In genomic region chr3:21920431-21920830, GRCh38 we compare ENCODE assay signal across 1 cellular context.
TF ChIP-seq lines count a peak whose summit lies in the region.

No MANE protein-coding gene starts in this region.

TF ChIP-seq in IMR-90, 13 proteins besides CTCF, POLR2A, EP300 and RAD21:
- no peak for TF ChIP-seq MAFK (IDR thresholded peaks at IDR 0.05; ENCODE audit: low read depth, low read length)
- peak; percentile 65; the same call in 1 of the 2 replicates for TF ChIP-seq FOS (IDR thresholded peaks at IDR 0.05; ENCODE audit: low read depth, low read length)
- TF ChIP-seq RCOR1 (IDR thresholded peaks at IDR 0.05; ENCODE audit: insufficient replicate concordance, low read length) = no peak
- no peak for TF ChIP-seq CHD1 (IDR thresholded peaks at IDR 0.05; ENCODE audit: low read depth, low read length)
- peak; percentile 86 for TF ChIP-seq CEBPB (IDR thresholded peaks at IDR 0.05; ENCODE audit: low read depth, low read length)
TF ChIP-seq in IMR-90: peak in this region for 2.
